In genomic region chr19:19595171-19595701, GRCh38 we compare ENCODE assay signal across 11 cellular contexts. TPM values are rescaled to one million over a fixed set of nuclear protein-coding genes. Genes with fewer than 3 reads are reported as not detected.
A peak's percentile ranks its signal among the peaks of the same experiment; 100 is the strongest.
DNase-seq lines count a peak whose midpoint lies in the region; ATAC-seq and TF ChIP-seq lines count a peak whose summit lies in the region.
"Had no signal": no experiment of that assay in that cellular context is flagged by ENCODE, and none has a peak within 500 bp of the region (broad histone marks: within the 10 kb centered on the region; RNA-seq: fewer than 3 reads in every experiment).

No MANE protein-coding gene starts in this region.

- H3K27ac Mint-ChIP-seq in activated T-helper 1 cell treated with anti-CD3 and anti-CD28 coated beads, Interleukin-12 subunit alpha, Interleukin-12 subunit beta, Interleukin-2, Interleukin-4 antibody, amounts not matched to agents 30 ng/mL and 10 ng/mL and 1 ng/mL, durations not matched to agents 14 hours and 24 hours and 36 hours = peak overlapping the region; percentile 95
- peak overlapping the region; percentile 64 for H3K27ac Mint-ChIP-seq in memory B cell

- no peaks in the 10 kb centered on the region for H3K27me3 Mint-ChIP-seq in activated T-helper 1 cell treated with anti-CD3 and anti-CD28 coated beads, Interleukin-12 subunit alpha, Interleukin-12 subunit beta, Interleukin-2, Interleukin-4 antibody, amounts not matched to agents 30 ng/mL and 10 ng/mL and 1 ng/mL, durations not matched to agents 14 hours and 24 hours and 36 hours (ENCODE audit: insufficient read depth)
- no peaks in the 10 kb centered on the region for H3K27me3 Mint-ChIP-seq in memory B cell

- intact Hi-C loops in activated T-helper 1 cell treated with anti-CD3 and anti-CD28 coated beads, Interleukin-12 subunit alpha, Interleukin-12 subunit beta, Interleukin-2, Interleukin-4 antibody, amounts not matched to agents 30 ng/mL and 10 ng/mL and 1 ng/mL, durations not matched to agents 14 hours and 24 hours and 36 hours (cut with micrococcal nuclease) = no loop called here

- H3K9me3 Mint-ChIP-seq in activated T-helper 1 cell treated with anti-CD3 and anti-CD28 coated beads, Interleukin-12 subunit alpha, Interleukin-12 subunit beta, Interleukin-2, Interleukin-4 antibody, amounts not matched to agents 30 ng/mL and 10 ng/mL and 1 ng/mL, durations not matched to agents 14 hours and 24 hours and 36 hours = no peaks in the 10 kb centered on the region
- no peaks in the 10 kb centered on the region for H3K9me3 Mint-ChIP-seq in memory B cell

- H3K36me3 Mint-ChIP-seq in activated T-helper 1 cell treated with anti-CD3 and anti-CD28 coated beads, Interleukin-12 subunit alpha, Interleukin-12 subunit beta, Interleukin-2, Interleukin-4 antibody, amounts not matched to agents 30 ng/mL and 10 ng/mL and 1 ng/mL, durations not matched to agents 14 hours and 24 hours and 36 hours (ENCODE audit: low read depth) = peaks cover 41% of the 10 kb centered on the region
- H3K36me3 Mint-ChIP-seq in memory B cell = no peaks in the 10 kb centered on the region

- DNase-seq in HCEC 1CT = peak; percentile 34
- no peak for DNase-seq in activated T-helper 1 cell treated with anti-CD3 and anti-CD28 coated beads, Interleukin-12 subunit alpha, Interleukin-12 subunit beta, Interleukin-2, Interleukin-4 antibody, amounts not matched to agents 30 ng/mL and 10 ng/mL and 1 ng/mL, durations not matched to agents 14 hours and 24 hours and 36 hours (ENCODE audit: low spot score)
- DNase-seq in memory B cell (ENCODE audit: low spot score in 2 of 2) = no peak
- no peak for DNase-seq in activated effector memory CD4-positive, alpha-beta T cell treated with anti-CD3 and anti-CD28 coated beads, Interleukin-2, amount 50 U/mL, for 16 hours
- no peak for DNase-seq in NK-92 (lab: John Stamatoyannopoulos, UW; ENCODE audit: unreplicated experiment)
- DNase-seq: GF-D8, NCI-H748 treated with DMSO at 0.1 percent for 48 hours had no signal

- TF ChIP-seq CTCF in C4-2B (conservative IDR thresholded peaks at IDR 0.05) = no peak

- no peak for ATAC-seq in memory B cell (ENCODE audit: low read depth)
- no peak for ATAC-seq in HG03139 (IDR thresholded peaks at IDR 0.05; ENCODE audit: unreplicated experiment)
- ATAC-seq in GM18868 (IDR thresholded peaks at IDR 0.05; ENCODE audit: unreplicated experiment) = no peak

- peak overlapping the region; percentile 15 for H3K4me3 Mint-ChIP-seq in activated T-helper 1 cell treated with anti-CD3 and anti-CD28 coated beads, Interleukin-12 subunit alpha, Interleukin-12 subunit beta, Interleukin-2, Interleukin-4 antibody, amounts not matched to agents 30 ng/mL and 10 ng/mL and 1 ng/mL, durations not matched to agents 14 hours and 24 hours and 36 hours
- H3K4me3 Mint-ChIP-seq in memory B cell = no peak overlapping the region

- H3K4me1 Mint-ChIP-seq in activated T-helper 1 cell treated with anti-CD3 and anti-CD28 coated beads, Interleukin-12 subunit alpha, Interleukin-12 subunit beta, Interleukin-2, Interleukin-4 antibody, amounts not matched to agents 30 ng/mL and 10 ng/mL and 1 ng/mL, durations not matched to agents 14 hours and 24 hours and 36 hours (ENCODE audit: low read depth) = peaks cover 73% of the 10 kb centered on the region
- peaks cover 34% of the 10 kb centered on the region for H3K4me1 Mint-ChIP-seq in memory B cell

- peak overlapping the region; percentile 39 for H3K27ac ChIP-seq in C4-2B
- H3K27ac ChIP-seq: thoracic aorta had no signal

RNA-seq across cellular contexts. Expression of gene PBX4, which starts 23.3 kb away (rescaled TPM):
- 28.0 and 29.6 TPM in 2 replicates for total RNA-seq in activated T-helper 1 cell treated with anti-CD3 and anti-CD28 coated beads, Interleukin-12 subunit alpha, Interleukin-12 subunit beta, Interleukin-2, Interleukin-4 antibody, amounts not matched to agents 30 ng/mL and 10 ng/mL and 1 ng/mL, durations not matched to agents 14 hours and 24 hours and 36 hours
- total RNA-seq: thoracic aorta had no signal

RNA-seq across cellular contexts. Expression of gene LPAR2, which starts 32.8 kb away (rescaled TPM):
- 25.8 and 27.4 TPM in 2 replicates for total RNA-seq in activated T-helper 1 cell treated with anti-CD3 and anti-CD28 coated beads, Interleukin-12 subunit alpha, Interleukin-12 subunit beta, Interleukin-2, Interleukin-4 antibody, amounts not matched to agents 30 ng/mL and 10 ng/mL and 1 ng/mL, durations not matched to agents 14 hours and 24 hours and 36 hours

RNA-seq across cellular contexts. Expression of gene GMIP, which starts 48.2 kb away (rescaled TPM):
- total RNA-seq in activated T-helper 1 cell treated with anti-CD3 and anti-CD28 coated beads, Interleukin-12 subunit alpha, Interleukin-12 subunit beta, Interleukin-2, Interleukin-4 antibody, amounts not matched to agents 30 ng/mL and 10 ng/mL and 1 ng/mL, durations not matched to agents 14 hours and 24 hours and 36 hours = 67.8 and 71.6 TPM in 2 replicates

RNA-seq across cellular contexts. Expression of gene CILP2, which starts 57.2 kb away (rescaled TPM):
- 0.26 and 0.29 TPM in 2 replicates for total RNA-seq in activated T-helper 1 cell treated with anti-CD3 and anti-CD28 coated beads, Interleukin-12 subunit alpha, Interleukin-12 subunit beta, Interleukin-2, Interleukin-4 antibody, amounts not matched to agents 30 ng/mL and 10 ng/mL and 1 ng/mL, durations not matched to agents 14 hours and 24 hours and 36 hours
